In genomic region chr11:78282821-78283220, GRCh38 we compare ENCODE assay signal across 20 cellular contexts.
"Had no signal": no experiment of that assay in that cellular context is flagged by ENCODE, and none has a peak within 500 bp of the region (broad histone marks: within the 10 kb centered on the region; RNA-seq: fewer than 3 reads in every experiment).

No MANE protein-coding gene starts in this region.

- H3K4me3 ChIP-seq: coronary artery, hepatocyte, pancreas, tibial artery, upper lobe of left lung, vagina had no signal

- H3K36me3 ChIP-seq: pancreas, vagina had no signal

- H3K27ac ChIP-seq: coronary artery, foreskin keratinocyte, hepatocyte, pancreas, tibial artery, vagina had no signal

- H3K4me1 ChIP-seq: foreskin keratinocyte, vagina had no signal

- ATAC-seq: foreskin keratinocyte; left cardiac atrium; left ventricle myocardium superior; natural killer cell; pancreas; right cardiac atrium; stimulated activated effector memory CD8-positive, alpha-beta T cell treated with anti-CD3 and anti-CD28 coated beads, Interleukin-12 subunit alpha, Interleukin-12 subunit beta, amount 100 ng/mL, for 72 hours had no signal

- H3K9me3 ChIP-seq: pancreas, tibial artery, upper lobe of left lung, vagina had no signal

- DNase-seq: effector CD4-positive, alpha-beta T cell; endodermal cell; erythroblast; foreskin keratinocyte; head of caudate nucleus; kidney; left cardiac atrium; left ventricle myocardium superior; natural killer cell; nucleus accumbens; pancreas; right cardiac atrium; stimulated activated CD4-positive, alpha-beta T cell treated with anti-CD3 and anti-CD28 coated beads, Interleukin-4, amount 100 ng/mL, for 1 hour; stimulated activated CD8-positive, alpha-beta memory T cell treated with anti-CD3 and anti-CD28 coated beads, Interleukin-4, amount 100 ng/mL, for 48 hours; tibial artery had no signal

- H3K27me3 ChIP-seq: hepatocyte, pancreas, tibial artery, upper lobe of left lung, vagina had no signal
